In genomic region chr3:63912768-63913588, GRCh38 we compare ENCODE assay signal across 8 cellular contexts. TPM values are rescaled to one million over a fixed set of nuclear protein-coding genes. Genes with fewer than 3 reads are reported as not detected.
A peak's percentile ranks its signal among the peaks of the same experiment; 100 is the strongest.
DNase-seq lines count a peak whose midpoint lies in the region; ATAC-seq and TF ChIP-seq lines count a peak whose summit lies in the region.

No MANE protein-coding gene starts in this region.

- peak overlapping the region; percentile 85 for H3K4me2 ChIP-seq in GM23248 (ENCODE audit: unreplicated experiment)
- H3K4me2 ChIP-seq in neural progenitor cell: peak overlapping the region; percentile 98

- H3K4me1 ChIP-seq in GM23248 (ENCODE audit: insufficient read depth): peaks cover 31% of the 10 kb centered on the region
- H3K4me1 ChIP-seq in neural progenitor cell: peaks cover 13% of the 10 kb centered on the region
- H3K4me1 ChIP-seq in testis: peaks cover 16% of the 10 kb centered on the region

- no peaks in the 10 kb centered on the region for H3K27me3 Mint-ChIP-seq in CD4-positive, alpha-beta T cell
- H3K27me3 Mint-ChIP-seq in neural progenitor cell (ENCODE audit: insufficient read depth, low read depth): no peaks in the 10 kb centered on the region

- no peaks in the 10 kb centered on the region for H3K9me2 ChIP-seq in GM23248 (ENCODE audit: insufficient read depth)

- TF ChIP-seq POLR2A in testis (IDR thresholded peaks at IDR 0.05): no peak

- H2AFZ ChIP-seq in GM23248 (no peak overlapping the region), neural progenitor cell (replicated peaks) (no peak overlapping the region)

- ATAC-seq in CD4-positive, alpha-beta T cell (ENCODE audit: poor library complexity): peak; percentile 26

- H3K36me3 ChIP-seq in GM23248 (ENCODE audit: low read depth) (peaks cover 20% of the 10 kb centered on the region), neural progenitor cell (peaks cover 10% of the 10 kb centered on the region), testis (ENCODE audit: low read depth, missing control alignments) (no peaks in the 10 kb centered on the region)

- intact Hi-C loops in CD4-positive, alpha-beta T cell (cut with DNase I, micrococcal nuclease): loop anchor here (2.0 to 5.0 kb wide), 5 partner anchors 42 to 110 kb away; partner anchors contain the start of genes PSMD6 (in 2 of the 2), ATXN7 (in 1 of the 2) and THOC7 (in 1 of the 2)
- intact Hi-C loops in testis (cut with DNase I; ENCODE audit: low total_unique reads): no loop called here

- H3K27ac Mint-ChIP-seq in CD4-positive, alpha-beta T cell: peak overlapping the region; percentile 90
- H3K27ac Mint-ChIP-seq in neural progenitor cell: peak overlapping the region; percentile 86

- peak overlapping the region; percentile 17 for H3K27ac ChIP-seq in CD4-positive, alpha-beta T cell (ENCODE audit: low read depth, low read length)
- H3K27ac ChIP-seq in GM23248 (peak overlapping the region; percentile 89), neural progenitor cell (no peak overlapping the region), testis (peak overlapping the region; percentile 78 to 98)

- H3K9me3 Mint-ChIP-seq in CD4-positive, alpha-beta T cell: no peaks in the 10 kb centered on the region
- no peaks in the 10 kb centered on the region for H3K9me3 Mint-ChIP-seq in neural progenitor cell

- POLR2A ChIA-PET in CD4-positive, alpha-beta T cell (lab: Charles Lee): interaction anchor here (0.6 to 3.6 kb wide), 7 partner anchors 10 to 110 kb away, joined by 3 to 43 read pairs (median 8); partner anchors contain the start of genes ATXN7, PSMD6 and THOC7

- TF ChIP-seq CTCF in CD4-positive, alpha-beta T cell (IDR thresholded peaks at IDR 0.05): no peak
- no peak for TF ChIP-seq CTCF in fibroblast of mammary gland (conservative IDR thresholded peaks at IDR 0.05; ENCODE audit: control insufficient read depth, insufficient read depth, low read depth, low read length)
- TF ChIP-seq CTCF in neural progenitor cell (IDR thresholded peaks at IDR 0.05): no peak
- no peak for TF ChIP-seq CTCF in testis (IDR thresholded peaks at IDR 0.05)

- H3K27me3 ChIP-seq in CD4-positive, alpha-beta T cell (ENCODE audit: control insufficient read depth, insufficient read depth, low read length): no peaks in the 10 kb centered on the region
- H3K27me3 ChIP-seq in GM23248 (replicated peaks; ENCODE audit: insufficient read depth) (no peaks in the 10 kb centered on the region), neural progenitor cell (no peaks in the 10 kb centered on the region), testis (no peaks in the 10 kb centered on the region)

- 8 to 14% methylated on average over 27 to 46 of the region's 46 CpGs for WGBS in GM23248 (ENCODE audit: low coverage in 1 of 2, low lambda C conversion rate in 2 of 2, missing lambda C conversion rate in 2 of 2), 2 experiments
- WGBS in testis, 2 donors: 3 to 9% methylated on average over 27 to 46 of the region's 46 CpGs

- peaks cover 33% of the 10 kb centered on the region for H3F3A ChIP-seq in GM23248 (ENCODE audit: insufficient read depth)
- H3F3A ChIP-seq in neural progenitor cell (ENCODE audit: low read depth): peaks cover 40% of the 10 kb centered on the region

- DNase-seq in CD4-positive, alpha-beta T cell: peak; percentile 15 to 54 (median 36)
- DNase-seq in GM23248 (peak; percentile 77), NCI-H460 (ENCODE audit: extremely low read depth, low read depth) (peak; percentile 24), activated T-helper 1 cell treated with Interleukin-2 at 50 U/mL for 16 hours (ENCODE audit: low read depth) (peak; percentile 20), fibroblast of mammary gland (ENCODE audit: low read depth) (peak; percentile 65), neural progenitor cell (ENCODE audit: low spot score) (peak; percentile 54), testis (peak; percentile 68), AML-193 (lab: John Stamatoyannopoulos, UW) (no peak)

- peaks cover 4% of the 10 kb centered on the region; the same call in 1 of the 2 replicates for H4K20me1 ChIP-seq in GM23248 (ENCODE audit: insufficient read depth)
- peaks cover 38% of the 10 kb centered on the region for H4K20me1 ChIP-seq in neural progenitor cell (ENCODE audit: low read depth)

- peaks cover 43% of the 10 kb centered on the region for H3K4me1 Mint-ChIP-seq in CD4-positive, alpha-beta T cell (ENCODE audit: low read depth)
- H3K4me1 Mint-ChIP-seq in neural progenitor cell: peaks cover 20% of the 10 kb centered on the region

- peak overlapping the region; percentile 82 for H3K4me3 ChIP-seq in GM23248
- peak overlapping the region; percentile 67 for H3K4me3 ChIP-seq in fibroblast of mammary gland (ENCODE audit: control insufficient read depth, low read depth, low read length)
- peak overlapping the region; percentile 97 for H3K4me3 ChIP-seq in neural progenitor cell
- peak overlapping the region; percentile 82 to 92 for H3K4me3 ChIP-seq in testis

- H3K9me3 ChIP-seq in CD4-positive, alpha-beta T cell (ENCODE audit: control insufficient read depth, low read length): no peaks in the 10 kb centered on the region
- no peaks in the 10 kb centered on the region for H3K9me3 ChIP-seq in GM23248 (ENCODE audit: low read depth)
- no peaks in the 10 kb centered on the region for H3K9me3 ChIP-seq in neural progenitor cell (ENCODE audit: low read depth)
- H3K9me3 ChIP-seq in testis: no peaks in the 10 kb centered on the region

- CTCF ChIA-PET in CD4-positive, alpha-beta T cell (lab: Charles Lee): no interaction called here

- H3K36me3 Mint-ChIP-seq in CD4-positive, alpha-beta T cell (ENCODE audit: low read depth): peaks cover 54% of the 10 kb centered on the region
- peaks cover 17% of the 10 kb centered on the region for H3K36me3 Mint-ChIP-seq in neural progenitor cell

- in situ Hi-C loops in GM23248 (cut with MboI): no loop called here

- peak overlapping the region; percentile 91 for H3K4me3 Mint-ChIP-seq in CD4-positive, alpha-beta T cell
- H3K4me3 Mint-ChIP-seq in neural progenitor cell: peak overlapping the region; percentile 91

- H3K9ac ChIP-seq in GM23248 (peak overlapping the region; percentile 92), neural progenitor cell (no peak overlapping the region)

- peaks cover 82% of the 10 kb centered on the region for H3K79me2 ChIP-seq in GM23248 (ENCODE audit: insufficient read depth)
- H3K79me2 ChIP-seq in neural progenitor cell (ENCODE audit: low read depth): peaks cover 64% of the 10 kb centered on the region

RNA-seq across cellular contexts. Expression of gene SCAANT1, which starts 0.8 kb away (rescaled TPM):
- total RNA-seq in CD4-positive, alpha-beta T cell: 1 to 10 TPM; 1.4 to 2.1 TPM
- not detected in 2 replicates for total RNA-seq in GM23248 (2014; rRNA removed; shearing (Covaris generic))
- not detected in 2 replicates for polyA plus RNA-seq in GM23248 (2016; fragmentation: Nextera tagmentation; extraction: Ambion mirVana)
- total RNA-seq in NCI-H460 (2014; rRNA removed; shearing (Covaris generic)): not detected in 2 replicates
- polyA plus RNA-seq in NCI-H460 (2014; cell fraction: nucleus; rRNA removed): not detected in 2 replicates
- total RNA-seq in neural progenitor cell (ENCODE audit: low replicate concordance): not detected in 2 replicates
- not detected for total RNA-seq in testis
- polyA plus RNA-seq in testis (ENCODE audit: insufficient read depth, low read depth, low replicate concordance): 4.4 TPM

RNA-seq across cellular contexts. Expression of gene ATXN7, which starts 49.3 kb away (rescaled TPM):
- 100 to 1,000 TPM; 289 to 304 TPM for total RNA-seq in CD4-positive, alpha-beta T cell
- total RNA-seq in GM23248 (2014; rRNA removed; shearing (Covaris generic)): 3.9 and 6.6 TPM in 2 replicates
- 1.8 and 2.4 TPM in 2 replicates for polyA plus RNA-seq in GM23248 (2016; fragmentation: Nextera tagmentation; extraction: Ambion mirVana)
- total RNA-seq in NCI-H460 (2014; rRNA removed; shearing (Covaris generic)): 15.2 and 17.5 TPM in 2 replicates
- polyA plus RNA-seq in NCI-H460 (2014; cell fraction: nucleus; rRNA removed): 10.0 and 13.7 TPM in 2 replicates
- 22.4 and 30.4 TPM in 2 replicates for total RNA-seq in neural progenitor cell (ENCODE audit: low replicate concordance)
- total RNA-seq in testis: 10 to 100 TPM; 46.0 to 47.6 TPM
- 30.9 TPM for polyA plus RNA-seq in testis (ENCODE audit: insufficient read depth, low read depth, low replicate concordance)

RNA-seq across cellular contexts. Expression of gene THOC7, which starts 49.4 kb away (rescaled TPM):
- 10 to 100 TPM; 21.6 to 23.7 TPM for total RNA-seq in CD4-positive, alpha-beta T cell
- 54.8 and 71.7 TPM in 2 replicates for total RNA-seq in GM23248 (2014; rRNA removed; shearing (Covaris generic))
- polyA plus RNA-seq in GM23248 (2016; fragmentation: Nextera tagmentation; extraction: Ambion mirVana) (93.8 and 103 TPM in 2 replicates), testis (ENCODE audit: insufficient read depth, low read depth, low replicate concordance) (85.5 TPM)
- total RNA-seq in NCI-H460 (2014; rRNA removed; shearing (Covaris generic)): 75.5 and 77.4 TPM in 2 replicates
- 36.6 and 62.4 TPM in 2 replicates for polyA plus RNA-seq in NCI-H460 (2014; cell fraction: nucleus; rRNA removed)
- total RNA-seq in neural progenitor cell (ENCODE audit: low replicate concordance) (63.0 and 141 TPM in 2 replicates), testis (10 to 100 TPM; 22.5 to 42.9 TPM)

Comparison
In these comparisons a context has a peak if more than half of its experiments do, and no peak if none do; other contexts are left out.
1. DNase-seq: peak in CD4-positive, alpha-beta T cell (10 of 10), GM23248 (single experiment), NCI-H460 (single experiment), activated T-helper 1 cell treated with Interleukin-2 at 50 U/mL for 16 hours (single experiment), fibroblast of mammary gland (single experiment), neural progenitor cell (single experiment) and testis (single experiment); none in AML-193 (0 of 2).
2. Peak in every context shown above with its lines, with median percentiles within 50 percentile points of each other: H3K4me3 ChIP-seq.